Comparison of ENCODE assay signal across 14 cellular contexts in the genomic region with DNA sequence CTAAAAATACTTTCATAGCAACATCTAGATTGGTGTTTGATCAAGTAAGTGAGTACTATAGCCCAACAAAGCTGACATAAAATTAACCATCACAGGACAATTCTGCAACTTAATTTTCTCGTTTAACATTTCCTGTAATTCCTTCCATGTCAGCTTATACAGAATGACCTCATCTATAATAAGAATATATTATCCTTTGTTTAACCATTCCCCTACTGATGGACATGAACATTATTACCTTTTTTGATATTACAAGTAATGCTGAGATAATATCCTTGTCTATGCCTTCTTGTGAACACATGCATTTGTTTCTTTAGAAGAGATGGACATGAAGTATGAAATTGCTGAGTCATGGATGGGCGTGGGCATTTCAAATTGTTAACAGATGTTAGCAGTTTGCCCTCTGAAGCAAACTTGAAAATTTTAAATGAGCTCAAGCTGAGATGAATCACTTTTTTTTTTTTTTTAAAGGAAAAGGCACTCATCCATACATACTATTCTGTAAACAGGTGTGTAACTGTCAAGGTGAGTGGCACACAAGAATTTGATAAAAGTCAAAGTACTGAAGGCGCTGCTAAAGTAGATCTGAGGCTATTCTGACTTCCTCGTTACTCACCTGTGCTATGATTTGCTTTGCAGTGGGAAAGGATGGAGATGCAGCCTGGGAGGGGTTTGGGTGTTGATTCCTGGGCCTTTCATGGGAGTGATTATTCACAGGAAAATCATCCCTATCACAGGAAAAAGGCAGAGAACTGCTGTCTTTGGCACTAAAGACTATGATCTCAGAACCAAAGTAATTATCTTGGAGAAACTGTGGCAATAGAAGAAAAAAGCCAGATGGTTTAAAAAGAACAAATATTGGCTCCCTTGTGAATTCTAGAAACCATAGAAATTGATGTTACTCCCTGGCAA.
DNase-seq lines count a peak whose midpoint lies in the region; ATAC-seq, FAIRE-seq and TF ChIP-seq lines count a peak whose summit lies in the region.
"Had no signal": no experiment of that assay in that cellular context is flagged by ENCODE, and none has a peak within 500 bp of the region (broad histone marks: within the 10 kb centered on the region; RNA-seq: fewer than 3 reads in every experiment).

No MANE protein-coding gene starts in this region.

- H3K27ac ChIP-seq in CD4-positive, alpha-beta T cell (ENCODE audit: low read depth, low read length): no peak overlapping the region
- peak overlapping the region; percentile 27 for H3K27ac ChIP-seq in astrocyte (ENCODE audit: low read depth, low read length)
- no peak overlapping the region for H3K27ac ChIP-seq in upper lobe of right lung
- H3K27ac ChIP-seq: cardiac muscle cell, Peyer's patch, thoracic aorta had no signal

- no peaks in the 10 kb centered on the region for H4K20me1 ChIP-seq in astrocyte (ENCODE audit: insufficient read depth, low read length)

- peak; percentile 88 for FAIRE-seq in astrocyte (lab: Jason Lieb, UNC)

- POLR2A ChIA-PET in CD4-positive, alpha-beta T cell (lab: Charles Lee): interaction anchor here (1.5 kb wide), 1 partner anchor 27 kb away, joined by 3 read pairs; no protein-coding TSS in a partner anchor

- no peak overlapping the region for H2AFZ ChIP-seq in astrocyte (ENCODE audit: low read depth, low read length)

- no peaks in the 10 kb centered on the region for H3K79me2 ChIP-seq in astrocyte (ENCODE audit: insufficient read depth, low read length)

- TF ChIP-seq CTCF in CD4-positive, alpha-beta T cell (IDR thresholded peaks at IDR 0.05): no peak
- TF ChIP-seq CTCF in HFFc6 (IDR thresholded peaks at IDR 0.05) (no peak), astrocyte (IDR thresholded peaks at IDR 0.05; ENCODE audit: insufficient read depth, low read depth, low read length) (no peak), upper lobe of right lung (IDR thresholded peaks at IDR 0.05) (no peak)

- H3K4me1 ChIP-seq in astrocyte (ENCODE audit: insufficient read depth, low read length): peaks cover 16% of the 10 kb centered on the region
- no peaks in the 10 kb centered on the region for H3K4me1 ChIP-seq in upper lobe of right lung
- H3K4me1 ChIP-seq: Peyer's patch had no signal

- H3K36me3 Mint-ChIP-seq in CD4-positive, alpha-beta T cell (ENCODE audit: low read depth): peaks cover 98% of the 10 kb centered on the region
- H3K36me3 Mint-ChIP-seq in HFFc6 (ENCODE audit: low read depth) (peaks cover 43% of the 10 kb centered on the region), astrocyte (ENCODE audit: low read depth, unreplicated experiment) (peaks cover 26% of the 10 kb centered on the region)

- no peaks in the 10 kb centered on the region for H3K9me3 ChIP-seq in CD4-positive, alpha-beta T cell (ENCODE audit: control insufficient read depth, low read length)
- H3K9me3 ChIP-seq in astrocyte (ENCODE audit: insufficient read depth, low read depth, low read length): no peaks in the 10 kb centered on the region
- H3K9me3 ChIP-seq in upper lobe of right lung: no peaks in the 10 kb centered on the region
- H3K9me3 ChIP-seq: Peyer's patch, thoracic aorta had no signal

- peak overlapping the region; percentile 38 for H3K4me2 ChIP-seq in astrocyte (ENCODE audit: low read length)

- peaks cover 66% of the 10 kb centered on the region for H3K4me1 Mint-ChIP-seq in CD4-positive, alpha-beta T cell (ENCODE audit: low read depth)
- H3K4me1 Mint-ChIP-seq in HFFc6 (ENCODE audit: low read depth) (peaks cover 47% of the 10 kb centered on the region), astrocyte (ENCODE audit: low read depth, unreplicated experiment) (peaks cover 17% of the 10 kb centered on the region)
- H3K4me1 Mint-ChIP-seq in stimulated activated naive CD8-positive, alpha-beta T cell treated with anti-CD3 and anti-CD28 coated beads, Interleukin-15, amount 100 ng/mL, for 72 hours: peaks cover 60% of the 10 kb centered on the region

- no peak overlapping the region for H3K4me3 Mint-ChIP-seq in CD4-positive, alpha-beta T cell
- H3K4me3 Mint-ChIP-seq in HFFc6: no peak overlapping the region; the same call in 1 of the 2 replicates
- no peak overlapping the region for H3K4me3 Mint-ChIP-seq in astrocyte (ENCODE audit: unreplicated experiment)
- no peak overlapping the region for H3K4me3 Mint-ChIP-seq in stimulated activated naive CD8-positive, alpha-beta T cell treated with anti-CD3 and anti-CD28 coated beads, Interleukin-15, amount 100 ng/mL, for 72 hours
- H3K4me3 Mint-ChIP-seq: naive B cell had no signal

- H3K4me3 ChIP-seq in astrocyte (ENCODE audit: insufficient read depth, low read depth, low read length) (no peak overlapping the region), upper lobe of right lung (no peak overlapping the region)
- H3K4me3 ChIP-seq: cardiac muscle cell, Peyer's patch, thoracic aorta had no signal

- intact Hi-C loops in CD4-positive, alpha-beta T cell (cut with DNase I, micrococcal nuclease): no loop called here
- intact Hi-C loops in left colon (cut with DNase I, micrococcal nuclease) (no loop called here), upper lobe of right lung (cut with DNase I) (no loop called here)

- H3K36me3 ChIP-seq in astrocyte (ENCODE audit: insufficient read depth, low read length): peaks cover 9% of the 10 kb centered on the region
- peaks cover 46% of the 10 kb centered on the region for H3K36me3 ChIP-seq in upper lobe of right lung
- H3K36me3 ChIP-seq: cardiac muscle cell had no signal

- H3K27me3 Mint-ChIP-seq in CD4-positive, alpha-beta T cell: no peaks in the 10 kb centered on the region
- H3K27me3 Mint-ChIP-seq in HFFc6 (ENCODE audit: insufficient read depth) (no peaks in the 10 kb centered on the region; the same call in 1 of the 2 replicates), astrocyte (ENCODE audit: low read depth, unreplicated experiment) (no peaks in the 10 kb centered on the region)
- no peaks in the 10 kb centered on the region for H3K27me3 Mint-ChIP-seq in stimulated activated naive CD8-positive, alpha-beta T cell treated with anti-CD3 and anti-CD28 coated beads, Interleukin-15, amount 100 ng/mL, for 72 hours
- H3K27me3 Mint-ChIP-seq: naive B cell had no signal

- no peaks in the 10 kb centered on the region for H3K27me3 ChIP-seq in CD4-positive, alpha-beta T cell (ENCODE audit: control insufficient read depth, insufficient read depth, low read length)
- no peaks in the 10 kb centered on the region for H3K27me3 ChIP-seq in astrocyte (ENCODE audit: insufficient read depth, low read length)
- H3K27me3 ChIP-seq in upper lobe of right lung: no peaks in the 10 kb centered on the region
- H3K27me3 ChIP-seq: cardiac muscle cell, Peyer's patch had no signal

- H3K27ac Mint-ChIP-seq in CD4-positive, alpha-beta T cell: peak overlapping the region; percentile 72
- H3K27ac Mint-ChIP-seq in HFFc6 (peak overlapping the region; percentile 72), astrocyte (ENCODE audit: unreplicated experiment) (no peak overlapping the region)
- peak overlapping the region in 1 of 2 donors; percentile 54 for H3K27ac Mint-ChIP-seq in stimulated activated naive CD8-positive, alpha-beta T cell treated with anti-CD3 and anti-CD28 coated beads, Interleukin-15, amount 100 ng/mL, for 72 hours

- H3K9me3 Mint-ChIP-seq in CD4-positive, alpha-beta T cell: no peaks in the 10 kb centered on the region
- H3K9me3 Mint-ChIP-seq in HFFc6 (no peaks in the 10 kb centered on the region), astrocyte (ENCODE audit: unreplicated experiment) (no peaks in the 10 kb centered on the region)
- peaks cover 0 to 9% of the 10 kb centered on the region in 2 donors for H3K9me3 Mint-ChIP-seq in stimulated activated naive CD8-positive, alpha-beta T cell treated with anti-CD3 and anti-CD28 coated beads, Interleukin-15, amount 100 ng/mL, for 72 hours

- ATAC-seq in CD4-positive, alpha-beta T cell (ENCODE audit: poor library complexity): no peak
- ATAC-seq in left colon (peak; percentile 27), upper lobe of right lung (no peak), GM18873 (IDR thresholded peaks at IDR 0.05; ENCODE audit: low FRiP score, unreplicated experiment) (no peak)
- ATAC-seq in stimulated activated naive CD8-positive, alpha-beta T cell treated with anti-CD3 and anti-CD28 coated beads, Interleukin-15, amount 100 ng/mL, for 72 hours: no peak

- DNase-seq in CD4-positive, alpha-beta T cell: no peak
- DNase-seq in HFFc6 (peak; percentile 64), astrocyte (ENCODE audit: low read depth) (peak; percentile 71), left colon (no peak), upper lobe of right lung (no peak), NCI-H1436 treated with DMSO at 0.1 percent for 48 hours (lab: John Stamatoyannopoulos, UW) (no peak)
- no peak for DNase-seq in stimulated activated naive CD8-positive, alpha-beta T cell treated with anti-CD3 and anti-CD28 coated beads, Interleukin-15, amount 100 ng/mL, for 72 hours
- DNase-seq: activated CD4-positive, alpha-beta T cell treated with anti-CD3 and anti-CD28 coated beads, Interleukin-2, amount 50 U/mL, for 1 hour; naive B cell; Peyer's patch; stimulated activated CD4-positive, alpha-beta T cell treated with anti-CD3 and anti-CD28 coated beads, Interleukin-2, amount 100 ng/mL, for 24 hours had no signal

- CTCF ChIA-PET in CD4-positive, alpha-beta T cell (lab: Charles Lee): no interaction called here

- no peak overlapping the region for H3K9ac ChIP-seq in astrocyte (ENCODE audit: low read length)

Comparison
In these comparisons a context has a peak if more than half of its experiments do, and no peak if none do; other contexts are left out.
1. DNase-seq: peak in HFFc6 (single experiment) and astrocyte (single experiment); none in CD4-positive, alpha-beta T cell (0 of 10), left colon (0 of 2), stimulated activated naive CD8-positive, alpha-beta T cell treated with anti-CD3 and anti-CD28 coated beads, Interleukin-15, amount 100 ng/mL, for 72 hours (0 of 2), upper lobe of right lung (single experiment) and NCI-H1436 treated with DMSO at 0.1 percent for 48 hours (single experiment).